1 cellular context compared by ENCODE assay signal in the genomic region with DNA sequence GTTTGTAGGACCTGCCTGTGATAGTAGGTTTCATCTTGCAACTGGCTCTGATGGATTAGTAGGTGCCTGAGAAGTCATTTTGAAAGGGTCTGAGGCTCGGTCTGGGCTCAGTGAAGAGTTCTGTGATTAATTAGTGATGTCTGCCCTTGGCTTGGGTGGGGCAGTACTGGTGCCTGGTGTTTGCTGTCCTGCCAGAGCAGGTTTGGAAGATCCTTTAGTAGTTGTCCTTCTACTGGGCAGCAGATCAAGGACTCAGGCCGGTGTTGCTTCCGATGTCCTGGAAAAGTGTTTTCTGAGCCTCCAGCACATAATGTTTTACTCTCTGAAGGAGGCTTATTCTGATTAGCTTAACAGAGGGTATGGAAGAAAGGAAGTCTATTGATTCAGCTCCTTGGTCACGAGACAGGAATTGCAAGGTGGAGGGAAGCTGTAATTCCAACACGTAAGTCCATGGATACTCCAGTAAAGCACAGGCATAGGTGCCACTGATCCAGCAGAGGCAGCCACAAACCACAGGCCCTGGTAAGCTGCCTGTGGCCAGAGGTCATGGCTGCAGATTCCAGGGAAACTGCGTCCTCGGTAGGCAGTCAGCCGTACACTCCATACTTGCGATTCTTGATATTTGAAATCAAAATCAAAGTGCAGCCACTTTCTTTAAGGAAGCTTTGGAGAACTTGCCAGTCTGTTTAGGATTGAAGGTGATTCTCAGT.
TF ChIP-seq lines count a peak whose summit lies in the region.

No MANE protein-coding gene starts in this region.

TF ChIP-seq in SK-N-SH treated with all-trans-retinoic acid at 6 μM for 48 hours, 23 proteins besides CTCF, POLR2A, EP300 and RAD21 (continued from another document):
- TF ChIP-seq, protein P1, sequence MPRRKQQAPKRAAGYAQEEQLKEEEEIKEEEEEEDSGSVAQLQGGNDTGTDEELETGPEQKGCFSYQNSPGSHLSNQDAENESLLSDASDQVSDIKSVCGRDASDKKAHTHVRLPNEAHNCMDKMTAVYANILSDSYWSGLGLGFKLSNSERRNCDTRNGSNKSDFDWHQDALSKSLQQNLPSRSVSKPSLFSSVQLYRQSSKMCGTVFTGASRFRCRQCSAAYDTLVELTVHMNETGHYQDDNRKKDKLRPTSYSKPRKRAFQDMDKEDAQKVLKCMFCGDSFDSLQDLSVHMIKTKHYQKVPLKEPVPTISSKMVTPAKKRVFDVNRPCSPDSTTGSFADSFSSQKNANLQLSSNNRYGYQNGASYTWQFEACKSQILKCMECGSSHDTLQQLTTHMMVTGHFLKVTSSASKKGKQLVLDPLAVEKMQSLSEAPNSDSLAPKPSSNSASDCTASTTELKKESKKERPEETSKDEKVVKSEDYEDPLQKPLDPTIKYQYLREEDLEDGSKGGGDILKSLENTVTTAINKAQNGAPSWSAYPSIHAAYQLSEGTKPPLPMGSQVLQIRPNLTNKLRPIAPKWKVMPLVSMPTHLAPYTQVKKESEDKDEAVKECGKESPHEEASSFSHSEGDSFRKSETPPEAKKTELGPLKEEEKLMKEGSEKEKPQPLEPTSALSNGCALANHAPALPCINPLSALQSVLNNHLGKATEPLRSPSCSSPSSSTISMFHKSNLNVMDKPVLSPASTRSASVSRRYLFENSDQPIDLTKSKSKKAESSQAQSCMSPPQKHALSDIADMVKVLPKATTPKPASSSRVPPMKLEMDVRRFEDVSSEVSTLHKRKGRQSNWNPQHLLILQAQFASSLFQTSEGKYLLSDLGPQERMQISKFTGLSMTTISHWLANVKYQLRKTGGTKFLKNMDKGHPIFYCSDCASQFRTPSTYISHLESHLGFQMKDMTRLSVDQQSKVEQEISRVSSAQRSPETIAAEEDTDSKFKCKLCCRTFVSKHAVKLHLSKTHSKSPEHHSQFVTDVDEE (CRISPR knock-in tag; IDR thresholded peaks at IDR 0.05), result no peak
- TF ChIP-seq ZNF8 (CRISPR knock-in tag; IDR thresholded peaks at IDR 0.05) (no peak), OSR1 (CRISPR knock-in tag; IDR thresholded peaks at IDR 0.05) (no peak)
- TF ChIP-seq, protein P2, sequence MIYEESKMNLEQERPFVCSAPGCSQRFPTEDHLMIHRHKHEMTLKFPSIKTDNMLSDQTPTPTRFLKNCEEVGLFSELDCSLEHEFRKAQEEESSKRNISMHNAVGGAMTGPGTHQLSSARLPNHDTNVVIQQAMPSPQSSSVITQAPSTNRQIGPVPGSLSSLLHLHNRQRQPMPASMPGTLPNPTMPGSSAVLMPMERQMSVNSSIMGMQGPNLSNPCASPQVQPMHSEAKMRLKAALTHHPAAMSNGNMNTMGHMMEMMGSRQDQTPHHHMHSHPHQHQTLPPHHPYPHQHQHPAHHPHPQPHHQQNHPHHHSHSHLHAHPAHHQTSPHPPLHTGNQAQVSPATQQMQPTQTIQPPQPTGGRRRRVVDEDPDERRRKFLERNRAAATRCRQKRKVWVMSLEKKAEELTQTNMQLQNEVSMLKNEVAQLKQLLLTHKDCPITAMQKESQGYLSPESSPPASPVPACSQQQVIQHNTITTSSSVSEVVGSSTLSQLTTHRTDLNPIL (CRISPR knock-in tag; IDR thresholded peaks at IDR 0.05; ENCODE audit: low read depth), result no peak
- TF ChIP-seq, protein P3, sequence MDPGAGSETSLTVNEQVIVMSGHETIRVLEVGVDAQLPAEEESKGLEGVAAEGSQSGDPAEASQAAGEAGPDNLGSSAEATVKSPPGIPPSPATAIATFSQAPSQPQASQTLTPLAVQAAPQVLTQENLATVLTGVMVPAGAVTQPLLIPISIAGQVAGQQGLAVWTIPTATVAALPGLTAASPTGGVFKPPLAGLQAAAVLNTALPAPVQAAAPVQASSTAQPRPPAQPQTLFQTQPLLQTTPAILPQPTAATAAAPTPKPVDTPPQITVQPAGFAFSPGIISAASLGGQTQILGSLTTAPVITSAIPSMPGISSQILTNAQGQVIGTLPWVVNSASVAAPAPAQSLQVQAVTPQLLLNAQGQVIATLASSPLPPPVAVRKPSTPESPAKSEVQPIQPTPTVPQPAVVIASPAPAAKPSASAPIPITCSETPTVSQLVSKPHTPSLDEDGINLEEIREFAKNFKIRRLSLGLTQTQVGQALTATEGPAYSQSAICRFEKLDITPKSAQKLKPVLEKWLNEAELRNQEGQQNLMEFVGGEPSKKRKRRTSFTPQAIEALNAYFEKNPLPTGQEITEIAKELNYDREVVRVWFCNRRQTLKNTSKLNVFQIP (CRISPR knock-in tag; IDR thresholded peaks at IDR 0.05; ENCODE audit: borderline replicate concordance, low read depth), result no peak
- TF ChIP-seq, protein P4, sequence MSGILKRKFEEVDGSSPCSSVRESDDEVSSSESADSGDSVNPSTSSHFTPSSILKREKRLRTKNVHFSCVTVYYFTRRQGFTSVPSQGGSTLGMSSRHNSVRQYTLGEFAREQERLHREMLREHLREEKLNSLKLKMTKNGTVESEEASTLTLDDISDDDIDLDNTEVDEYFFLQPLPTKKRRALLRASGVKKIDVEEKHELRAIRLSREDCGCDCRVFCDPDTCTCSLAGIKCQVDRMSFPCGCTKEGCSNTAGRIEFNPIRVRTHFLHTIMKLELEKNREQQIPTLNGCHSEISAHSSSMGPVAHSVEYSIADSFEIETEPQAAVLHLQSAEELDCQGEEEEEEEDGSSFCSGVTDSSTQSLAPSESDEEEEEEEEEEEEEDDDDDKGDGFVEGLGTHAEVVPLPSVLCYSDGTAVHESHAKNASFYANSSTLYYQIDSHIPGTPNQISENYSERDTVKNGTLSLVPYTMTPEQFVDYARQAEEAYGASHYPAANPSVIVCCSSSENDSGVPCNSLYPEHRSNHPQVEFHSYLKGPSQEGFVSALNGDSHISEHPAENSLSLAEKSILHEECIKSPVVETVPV (CRISPR knock-in tag; IDR thresholded peaks at IDR 0.05), result no peak
TF ChIP-seq in SK-N-SH treated with all-trans-retinoic acid at 6 μM for 48 hours: peak in this region for 0.
